ENCODE assay signal across 18 cellular contexts in the genomic region with DNA sequence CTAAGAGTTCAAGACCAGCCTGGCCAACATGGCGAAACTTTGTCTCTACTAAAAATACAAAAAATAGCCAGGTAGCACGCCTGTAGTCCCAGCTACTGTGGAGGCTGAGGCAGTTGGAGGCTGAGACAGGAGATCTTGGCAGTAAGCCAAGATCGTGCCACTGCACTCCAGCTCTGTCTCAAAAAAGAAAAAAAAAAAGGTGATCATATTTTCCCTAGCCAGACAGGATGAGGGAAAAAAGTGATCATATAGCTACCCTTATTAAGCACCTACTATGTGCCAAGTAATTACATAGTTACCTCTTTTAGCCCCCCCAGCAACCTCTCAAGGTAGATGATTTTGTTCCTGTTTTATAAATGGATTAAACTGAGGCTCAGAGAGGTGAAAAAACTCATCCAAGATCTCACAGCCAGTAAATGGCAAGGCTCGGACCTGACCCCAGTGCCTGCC. TPM values are rescaled to one million over a fixed set of nuclear protein-coding genes. Genes with fewer than 3 reads are reported as not detected.
A peak's percentile ranks its signal among the peaks of the same experiment; 100 is the strongest.
DNase-seq lines count a peak whose midpoint lies in the region; ATAC-seq and TF ChIP-seq lines count a peak whose summit lies in the region.
"Had no signal": no experiment of that assay in that cellular context is flagged by ENCODE, and none has a peak within 500 bp of the region (broad histone marks: within the 10 kb centered on the region; RNA-seq: fewer than 3 reads in every experiment).

No MANE protein-coding gene starts in this region.

- no peaks in the 10 kb centered on the region for H3K27me3 ChIP-seq in naive thymus-derived CD4-positive, alpha-beta T cell (ENCODE audit: control insufficient read depth in 2 of 2, insufficient read depth in 2 of 2, low read length in 2 of 2)
- H3K27me3 ChIP-seq: ascending aorta, dorsolateral prefrontal cortex, uterus had no signal

- peaks cover 5% of the 10 kb centered on the region for H3K27me3 Mint-ChIP-seq in HFFc6 (ENCODE audit: insufficient read depth)
- no peaks in the 10 kb centered on the region for H3K27me3 Mint-ChIP-seq in T-helper 17 cell
- no peaks in the 10 kb centered on the region for H3K27me3 Mint-ChIP-seq in naive thymus-derived CD4-positive, alpha-beta T cell
- H3K27me3 Mint-ChIP-seq: memory B cell had no signal

- no peak for TF ChIP-seq CTCF in HFFc6 (IDR thresholded peaks at IDR 0.05)

- no peaks in the 10 kb centered on the region for H3K9me3 Mint-ChIP-seq in HFFc6
- H3K9me3 Mint-ChIP-seq in naive thymus-derived CD4-positive, alpha-beta T cell: no peaks in the 10 kb centered on the region
- H3K9me3 Mint-ChIP-seq in activated naive CD4-positive, alpha-beta T cell treated with anti-CD3 and anti-CD28 coated beads, Interleukin-2, amount 50 U/mL, for 72 hours: no peaks in the 10 kb centered on the region
- H3K9me3 Mint-ChIP-seq: activated T-helper 2 cell treated with anti-CD3 and anti-CD28 coated beads, Interferon-gamma antibody, Interleukin-2, Interleukin-4, amounts not matched to agents 10 μg/mL and 5 μg/mL and 100 μg/mL, durations not matched to agents 14 hours and 24 hours and 36 hours; CD8-positive, alpha-beta memory T cell; memory B cell had no signal

- H3K27ac Mint-ChIP-seq in HFFc6: peak overlapping the region; percentile 83
- peak overlapping the region; percentile 61 for H3K27ac Mint-ChIP-seq in T-helper 17 cell
- no peak overlapping the region for H3K27ac Mint-ChIP-seq in naive thymus-derived CD4-positive, alpha-beta T cell
- H3K27ac Mint-ChIP-seq in activated naive CD4-positive, alpha-beta T cell treated with anti-CD3 and anti-CD28 coated beads, Interleukin-2, amount 50 U/mL, for 72 hours: peak overlapping the region in 1 of 2 donors; percentile 57
- H3K27ac Mint-ChIP-seq: activated CD8-positive, alpha-beta T cell treated with anti-CD3 and anti-CD28 coated beads, Interleukin-2, amount 10 ng/mL, durations not matched to agents 7 days and 5 days; activated T-helper 2 cell treated with anti-CD3 and anti-CD28 coated beads, Interferon-gamma antibody, Interleukin-2, Interleukin-4, amounts not matched to agents 10 μg/mL and 5 μg/mL and 100 μg/mL, durations not matched to agents 14 hours and 24 hours and 36 hours; CD8-positive, alpha-beta memory T cell; memory B cell had no signal

- no peak overlapping the region for H3K27ac ChIP-seq in naive thymus-derived CD4-positive, alpha-beta T cell (ENCODE audit: low read depth, low read length)
- H3K27ac ChIP-seq: uterus, VCaP had no signal

- H3K4me3 Mint-ChIP-seq in HFFc6 (no peak overlapping the region), T-helper 17 cell (no peak overlapping the region)
- H3K4me3 Mint-ChIP-seq in naive thymus-derived CD4-positive, alpha-beta T cell: no peak overlapping the region
- H3K4me3 Mint-ChIP-seq: activated CD8-positive, alpha-beta T cell treated with anti-CD3 and anti-CD28 coated beads, Interleukin-2, amount 10 ng/mL, durations not matched to agents 7 days and 5 days; memory B cell had no signal

- H3K36me3 ChIP-seq in naive thymus-derived CD4-positive, alpha-beta T cell (ENCODE audit: control insufficient read depth in 2 of 3, insufficient read depth in 3 of 3, low read length in 3 of 3): peaks cover 0 to 70% (median 4%) of the 10 kb centered on the region in 3 experiments
- H3K36me3 ChIP-seq: uterus had no signal

- H3K4me3 ChIP-seq in naive thymus-derived CD4-positive, alpha-beta T cell (ENCODE audit: low read length): no peak overlapping the region
- H3K4me3 ChIP-seq: ascending aorta, dorsolateral prefrontal cortex, uterus had no signal

- intact Hi-C loops in naive thymus-derived CD4-positive, alpha-beta T cell (cut with micrococcal nuclease): no loop called here

- DNase-seq in DMS79 treated with DMSO at 0.1 percent for 48 hours (lab: John Stamatoyannopoulos, UW): peak; percentile 4
- no peak for DNase-seq in DMS79 (lab: John Stamatoyannopoulos, UW)
- DNase-seq in HFFc6: no peak
- DNase-seq in T-helper 17 cell: no peak
- DNase-seq in lung microvascular endothelial cell (ENCODE audit: low read depth in 2 of 2): peak; percentile 37 to 44
- DNase-seq in naive thymus-derived CD4-positive, alpha-beta T cell: no peak
- no peak for DNase-seq in activated naive CD4-positive, alpha-beta T cell treated with anti-CD3 and anti-CD28 coated beads, Interleukin-2, amount 50 U/mL, for 72 hours (ENCODE audit: low spot score in 2 of 2)
- DNase-seq in activated CD4-positive, alpha-beta T cell treated with anti-CD3 and anti-CD28 coated beads, Interleukin-2, amount 50 U/mL, for 48 hours: no peak
- DNase-seq: 8988T; activated CD8-positive, alpha-beta T cell treated with anti-CD3 and anti-CD28 coated beads, Interleukin-2, amount 10 ng/mL, durations not matched to agents 7 days and 5 days; CD8-positive, alpha-beta memory T cell; dorsolateral prefrontal cortex; stimulated activated naive CD4-positive, alpha-beta T cell; uterus had no signal

- H3K9me3 ChIP-seq in T-helper 17 cell (ENCODE audit: control insufficient read depth, low read length, poor library complexity, severe bottlenecking): no peaks in the 10 kb centered on the region
- H3K9me3 ChIP-seq in naive thymus-derived CD4-positive, alpha-beta T cell (ENCODE audit: control insufficient read depth in 2 of 3, low read length in 3 of 3): no peaks in the 10 kb centered on the region
- H3K9me3 ChIP-seq: ascending aorta, uterus had no signal

- H3K36me3 Mint-ChIP-seq in HFFc6 (ENCODE audit: low read depth): peaks cover 31% of the 10 kb centered on the region
- no peaks in the 10 kb centered on the region for H3K36me3 Mint-ChIP-seq in T-helper 17 cell (ENCODE audit: low read depth)
- peaks cover 0 to 42% (median 6%) of the 10 kb centered on the region in 5 donors for H3K36me3 Mint-ChIP-seq in naive thymus-derived CD4-positive, alpha-beta T cell
- no peaks in the 10 kb centered on the region for H3K36me3 Mint-ChIP-seq in activated naive CD4-positive, alpha-beta T cell treated with anti-CD3 and anti-CD28 coated beads, Interleukin-2, amount 50 U/mL, for 72 hours

- POLR2A ChIA-PET in naive thymus-derived CD4-positive, alpha-beta T cell (lab: Charles Lee): no interaction called here

- peaks cover 41% of the 10 kb centered on the region for H3K4me1 Mint-ChIP-seq in HFFc6 (ENCODE audit: low read depth)
- H3K4me1 Mint-ChIP-seq in T-helper 17 cell: peaks cover 4% of the 10 kb centered on the region
- peaks cover 0 to 5% (median 0%) of the 10 kb centered on the region in 7 donors for H3K4me1 Mint-ChIP-seq in naive thymus-derived CD4-positive, alpha-beta T cell
- H3K4me1 Mint-ChIP-seq: CD8-positive, alpha-beta memory T cell; memory B cell had no signal

- no peaks in the 10 kb centered on the region for H3K4me1 ChIP-seq in naive thymus-derived CD4-positive, alpha-beta T cell (ENCODE audit: control insufficient read depth in 2 of 2, insufficient read depth in 2 of 2, low read length in 2 of 2)
- H3K4me1 ChIP-seq: ascending aorta had no signal

- CTCF ChIA-PET in naive thymus-derived CD4-positive, alpha-beta T cell (lab: Charles Lee): interaction anchor here (0.6 to 3.1 kb wide), 3 partner anchors 9 to 686 kb away, joined by 3 to 10 read pairs (median 7); no protein-coding TSS in a partner anchor

- ATAC-seq in T-helper 17 cell: no peak
- ATAC-seq in naive thymus-derived CD4-positive, alpha-beta T cell: no peak
- ATAC-seq in activated naive CD4-positive, alpha-beta T cell treated with anti-CD3 and anti-CD28 coated beads, Interleukin-2, amount 50 U/mL, for 72 hours: no peak
- ATAC-seq: activated CD8-positive, alpha-beta T cell treated with anti-CD3 and anti-CD28 coated beads, Interleukin-2, amount 10 ng/mL, durations not matched to agents 7 days and 5 days had no signal

RNA-seq across cellular contexts. Expression of a gene that starts 18.1 kb away (rescaled TPM):
- total RNA-seq in HFFc6 (2021; fragmentation: NEBNext Ultra II Directional; extraction: Animal tissue kit (Norgen Biotek cat#: 25700)): 100 to 1,000 TPM in 5 of 6 experiments, 10 to 100 TPM in 1; 88.9 to 122 (median 113) TPM
- total RNA-seq in T-helper 17 cell (10 to 100 TPM; 13.9 to 17.7 TPM), lung microvascular endothelial cell (27.2 and 28.4 TPM in 2 replicates)
- 10 to 100 TPM in 3 of 5 experiments, 1 to 10 TPM in 2; 9.6 to 40.0 (median 12.9) TPM for total RNA-seq in naive thymus-derived CD4-positive, alpha-beta T cell
- 10 to 100 TPM; 29.7 to 37.1 TPM for polyA plus RNA-seq in naive thymus-derived CD4-positive, alpha-beta T cell
- total RNA-seq in activated naive CD4-positive, alpha-beta T cell treated with anti-CD3 and anti-CD28 coated beads, Interleukin-2, amount 50 U/mL, for 72 hours: 10 to 100 TPM; 53.5 to 61.6 TPM

RNA-seq across cellular contexts. Expression of a gene that starts 42.5 kb away (rescaled TPM):
- 100 to 1,000 TPM; 462 to 606 (median 488) TPM for total RNA-seq in HFFc6 (2021; fragmentation: NEBNext Ultra II Directional; extraction: Animal tissue kit (Norgen Biotek cat#: 25700))
- 100 to 1,000 TPM; 102 to 104 TPM for total RNA-seq in T-helper 17 cell
- total RNA-seq in lung microvascular endothelial cell: 318 and 553 TPM in 2 replicates
- 100 to 1,000 TPM in 4 of 5 experiments, 10 to 100 TPM in 1; 61.8 to 170 (median 119) TPM for total RNA-seq in naive thymus-derived CD4-positive, alpha-beta T cell
- polyA plus RNA-seq in naive thymus-derived CD4-positive, alpha-beta T cell: 100 to 1,000 TPM; 415 to 455 TPM
- 10 to 100 TPM; 84.7 to 88.3 TPM for total RNA-seq in activated naive CD4-positive, alpha-beta T cell treated with anti-CD3 and anti-CD28 coated beads, Interleukin-2, amount 50 U/mL, for 72 hours

Comparison
In these comparisons a context has a peak if more than half of its experiments do, and no peak if none do; other contexts are left out.
1. DNase-seq: peak in DMS79 treated with DMSO at 0.1 percent for 48 hours (single experiment) and lung microvascular endothelial cell (2 of 2); none in DMS79 (single experiment), HFFc6 (single experiment), T-helper 17 cell (0 of 3), naive thymus-derived CD4-positive, alpha-beta T cell (0 of 9), activated naive CD4-positive, alpha-beta T cell treated with anti-CD3 and anti-CD28 coated beads, Interleukin-2, amount 50 U/mL, for 72 hours (0 of 2) and activated CD4-positive, alpha-beta T cell treated with anti-CD3 and anti-CD28 coated beads, Interleukin-2, amount 50 U/mL, for 48 hours (0 of 2).
2. H3K27ac Mint-ChIP-seq: peak in HFFc6 (single experiment) and T-helper 17 cell (single experiment); none in naive thymus-derived CD4-positive, alpha-beta T cell (0 of 9).